In genomic region chr9:134389659-134390058, GRCh38 we compare ENCODE assay signal across 1 cellular context.
TF ChIP-seq lines count a peak whose summit lies in the region.

No MANE protein-coding gene starts in this region.

TF ChIP-seq in IMR-90, 13 proteins besides CTCF, POLR2A, EP300 and RAD21:
- TF ChIP-seq SMC3 (IDR thresholded peaks at IDR 0.05; ENCODE audit: low read depth, low read length) (no peak), MXI1 (IDR thresholded peaks at IDR 0.05; ENCODE audit: borderline replicate concordance, low read depth, low read length) (no peak), RFX5 (IDR thresholded peaks at IDR 0.05; ENCODE audit: low read depth, low read length) (no peak), USF2 (IDR thresholded peaks at IDR 0.05; ENCODE audit: low read depth, low read length) (no peak), MAFK (IDR thresholded peaks at IDR 0.05; ENCODE audit: low read depth, low read length) (no peak), CHD1 (IDR thresholded peaks at IDR 0.05; ENCODE audit: low read depth, low read length) (no peak), CEBPB (IDR thresholded peaks at IDR 0.05; ENCODE audit: low read depth, low read length) (no peak), FOS (IDR thresholded peaks at IDR 0.05; ENCODE audit: low read depth, low read length) (no peak), MAZ (IDR thresholded peaks at IDR 0.05; ENCODE audit: borderline replicate concordance, low read depth, low read length) (no peak), ELK1 (IDR thresholded peaks at IDR 0.05; ENCODE audit: borderline replicate concordance, low read depth, low read length) (no peak), BHLHE40 (IDR thresholded peaks at IDR 0.05; ENCODE audit: low read depth, low read length) (no peak), RCOR1 (IDR thresholded peaks at IDR 0.05; ENCODE audit: insufficient replicate concordance, low read length) (no peak), NFE2L2 (IDR thresholded peaks at IDR 0.05; ENCODE audit: low read depth, low read length) (no peak)
